ENCODE assay signal across 8 cellular contexts in the genomic region with DNA sequence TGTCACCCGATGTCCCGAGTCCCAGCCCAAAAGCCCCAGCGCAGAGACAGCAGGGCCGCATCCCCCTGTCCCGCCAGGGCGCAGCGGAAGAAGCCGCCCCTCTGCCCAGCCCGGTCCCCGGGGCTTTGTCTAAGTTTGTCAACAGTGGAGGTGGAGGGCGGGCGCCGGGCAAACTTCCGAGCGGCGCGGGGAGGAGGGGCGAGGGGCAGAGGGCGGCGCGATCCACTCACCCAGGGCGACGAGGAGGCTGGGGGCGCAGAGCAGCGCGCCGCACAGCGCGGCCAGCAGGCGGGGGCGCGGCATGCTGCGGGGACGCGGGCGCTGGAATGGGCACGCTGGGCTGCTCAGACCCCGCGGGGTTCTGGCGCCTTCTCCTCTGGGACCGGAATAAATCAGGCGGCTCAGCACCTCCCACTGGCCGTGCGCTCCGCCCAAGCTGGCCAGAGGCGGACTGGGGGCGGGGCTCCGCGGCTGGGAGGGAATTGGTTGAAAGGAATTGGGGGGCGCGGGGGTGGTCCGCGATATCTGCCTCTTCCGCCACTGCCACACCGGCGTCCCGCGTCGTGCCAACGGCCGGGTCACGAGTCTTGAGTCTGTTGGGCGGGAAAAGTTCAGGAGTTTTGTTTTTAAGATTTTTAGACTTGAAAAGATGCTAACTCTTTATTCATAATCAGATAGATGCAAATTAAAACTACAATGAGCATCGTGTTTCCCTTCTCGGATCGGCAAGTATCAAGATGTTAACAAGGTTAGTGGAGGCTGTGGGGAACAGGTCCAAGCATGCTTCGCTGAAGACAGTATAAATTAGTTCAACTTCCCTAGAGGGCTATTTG. TPM values are rescaled to one million over a fixed set of nuclear protein-coding genes. Genes with fewer than 3 reads are reported as not detected.
DNase-seq lines count a peak whose midpoint lies in the region; ATAC-seq and TF ChIP-seq lines count a peak whose summit lies in the region.

A gene with protein sequence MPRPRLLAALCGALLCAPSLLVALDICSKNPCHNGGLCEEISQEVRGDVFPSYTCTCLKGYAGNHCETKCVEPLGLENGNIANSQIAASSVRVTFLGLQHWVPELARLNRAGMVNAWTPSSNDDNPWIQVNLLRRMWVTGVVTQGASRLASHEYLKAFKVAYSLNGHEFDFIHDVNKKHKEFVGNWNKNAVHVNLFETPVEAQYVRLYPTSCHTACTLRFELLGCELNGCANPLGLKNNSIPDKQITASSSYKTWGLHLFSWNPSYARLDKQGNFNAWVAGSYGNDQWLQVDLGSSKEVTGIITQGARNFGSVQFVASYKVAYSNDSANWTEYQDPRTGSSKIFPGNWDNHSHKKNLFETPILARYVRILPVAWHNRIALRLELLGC (minus strand): TSS at position 363 of the 833 bp plus-strand sequence. CDS start 60 bp downstream, at position 303.

- intact Hi-C loops in T-helper 1 cell treated with Interleukin-12 subunit alpha and Interleukin-12 subunit beta and Interleukin-4 antibody, amounts not matched to agents 30 ng/mL and 1 ng/mL, for 36 hours (cut with micrococcal nuclease) = loop anchor here (1.0 to 5.0 kb wide), 4 partner anchors 9 to 446 kb away; a partner anchor contains a TSS
- intact Hi-C loops in heart right ventricle (cut with DNase I) = loop anchor here in 2 of 10 donors (5.0 kb wide), 2 partner anchors 69 to 104 kb away; no protein-coding TSS in a partner anchor
- intact Hi-C loops in posterior vena cava (cut with DNase I) = no loop called here
- intact Hi-C loops in upper lobe of right lung (cut with DNase I) = no loop called here

- H3K9me3 ChIP-seq in heart right ventricle (no peaks in the 10 kb centered on the region), upper lobe of right lung (no peaks in the 10 kb centered on the region)

- TF ChIP-seq CTCF in heart right ventricle (IDR thresholded peaks at IDR 0.05) = peak in 3 of 9 donors; percentile 30 to 41 (median 34)
- peak; percentile 10 for TF ChIP-seq CTCF in upper lobe of right lung (IDR thresholded peaks at IDR 0.05)

- H3K27ac ChIP-seq in adipose tissue (ENCODE audit: low read depth, low read length) (no peak within 1 kb of the TSS), heart right ventricle (peak within 1 kb of the TSS; percentile 88 to 99 (median 93)), upper lobe of right lung (peak within 1 kb of the TSS; percentile 70)

- H3K36me3 ChIP-seq in heart right ventricle (peaks cover 0 to 21% (median 0%) of the 10 kb centered on the region in 9 donors), upper lobe of right lung (peaks cover 14% of the 10 kb centered on the region)

- peak within 1 kb of the TSS; percentile 63 to 97 (median 77) for H3K4me3 ChIP-seq in heart right ventricle
- peak within 1 kb of the TSS; percentile 81 for H3K4me3 ChIP-seq in upper lobe of right lung

- ATAC-seq in GM21367 (IDR thresholded peaks at IDR 0.05; ENCODE audit: unreplicated experiment) (peak; percentile 79), heart right ventricle (peak; percentile 74 to 86 (median 80)), upper lobe of right lung (peak; percentile 89)

- 0 to 1% (median 0%) methylated on average over 59 to 67 of the region's 67 CpGs for WGBS in adipose tissue, 3 donors
- WGBS in heart right ventricle, 2 donors = 0 to 1% methylated on average over 59 to 67 of the region's 67 CpGs

- H3K27me3 ChIP-seq in heart right ventricle (no peaks in the 10 kb centered on the region), upper lobe of right lung (no peaks in the 10 kb centered on the region)

- H3K4me1 ChIP-seq in heart right ventricle = peaks cover 13 to 61% (median 48%) of the 10 kb centered on the region in 9 donors
- peaks cover 12% of the 10 kb centered on the region for H3K4me1 ChIP-seq in upper lobe of right lung

- DNase-seq in CMK (ENCODE audit: low read depth) (peak; percentile 51), HUDEP-2 (lab: John Stamatoyannopoulos, UW; ENCODE audit: unreplicated experiment in 76 of 76) (peak in 56 of 76 experiments; percentile 8 to 72 (median 51)), heart right ventricle (peak; percentile 84 to 86), posterior vena cava (ENCODE audit: low spot score) (peak; percentile 93), upper lobe of right lung (peak; percentile 90)

RNA-seq across cellular contexts. Expression of the gene that starts here (rescaled TPM):
- total RNA-seq in T-helper 1 cell treated with Interleukin-12 subunit alpha and Interleukin-12 subunit beta and Interleukin-4 antibody, amounts not matched to agents 30 ng/mL and 1 ng/mL, for 36 hours = 15.2 and 18.7 TPM in 2 replicates
- polyA plus RNA-seq in adipose tissue = 100 to 1,000 TPM in 2 of 3 donors, 10 to 100 TPM in 1; 50.5 to 348 (median 303) TPM
- 100 to 1,000 TPM; 359 to 690 (median 511) TPM for total RNA-seq in heart right ventricle
- polyA plus RNA-seq in heart right ventricle = 100 to 1,000 TPM; 414 to 528 TPM
- total RNA-seq in posterior vena cava = 1,000 to 10,000 TPM in 1 of 2 donors, 100 to 1,000 TPM in 1; 829 to 1,044 TPM
- 168 TPM for total RNA-seq in upper lobe of right lung
